ENCODE assay signal across 11 cellular contexts in genomic region chr6:132490024-132490423, GRCh38. TPM values are rescaled to one million over a fixed set of nuclear protein-coding genes. Genes with fewer than 3 reads are reported as not detected.
DNase-seq lines count a peak whose midpoint lies in the region; ATAC-seq and TF ChIP-seq lines count a peak whose summit lies in the region.
"Had no signal": no experiment of that assay in that cellular context is flagged by ENCODE, and none has a peak within 500 bp of the region (broad histone marks: within the 10 kb centered on the region; RNA-seq: fewer than 3 reads in every experiment).

No MANE protein-coding gene starts in this region.

- H3K9me3 Mint-ChIP-seq in CD4-positive, alpha-beta T cell: peaks cover 6% of the 10 kb centered on the region

- ATAC-seq in HG02588 (IDR thresholded peaks at IDR 0.05; ENCODE audit: unreplicated experiment): peak; percentile 37
- ATAC-seq in CD4-positive, alpha-beta T cell (ENCODE audit: poor library complexity): no peak
- ATAC-seq: SK-N-SH treated with all-trans-retinoic acid at 6 μM for 48 hours had no signal

- H3K9me3 ChIP-seq in ascending aorta (no peaks in the 10 kb centered on the region), osteoblast (ENCODE audit: low read depth, low read length) (no peaks in the 10 kb centered on the region), smooth muscle cell (replicated peaks; ENCODE audit: low read depth) (no peaks in the 10 kb centered on the region)
- H3K9me3 ChIP-seq in CD4-positive, alpha-beta T cell (ENCODE audit: control insufficient read depth, low read length): no peaks in the 10 kb centered on the region

- POLR2A ChIA-PET in CD4-positive, alpha-beta T cell (lab: Charles Lee): interaction anchor here (1.0 kb wide), 1 partner anchor 23 kb away, joined by 6 read pairs; the partner anchor contains the start of gene STX7

- H3K4me1 ChIP-seq in ascending aorta: peaks cover 8 to 28% of the 10 kb centered on the region in 2 donors
- H3K4me1 ChIP-seq in osteoblast (ENCODE audit: insufficient read depth, low read length): peaks cover 28% of the 10 kb centered on the region
- H3K4me1 ChIP-seq in smooth muscle cell (ENCODE audit: low read depth): no peaks in the 10 kb centered on the region

- H2AFZ ChIP-seq in osteoblast (ENCODE audit: low read length) (peak overlapping the region; percentile 49), smooth muscle cell (ENCODE audit: low read depth) (no peak overlapping the region)
- H2AFZ ChIP-seq: hepatocyte had no signal

- peaks cover 4% of the 10 kb centered on the region for H4K20me1 ChIP-seq in osteoblast (ENCODE audit: insufficient read depth, low read length)
- peaks cover 72% of the 10 kb centered on the region for H4K20me1 ChIP-seq in smooth muscle cell (ENCODE audit: low read depth)

- H3K27me3 ChIP-seq in ascending aorta (no peaks in the 10 kb centered on the region), osteoblast (ENCODE audit: insufficient read depth, low read length) (no peaks in the 10 kb centered on the region), smooth muscle cell (ENCODE audit: low read depth) (no peaks in the 10 kb centered on the region)
- H3K27me3 ChIP-seq in CD4-positive, alpha-beta T cell (ENCODE audit: control insufficient read depth, insufficient read depth, low read length): no peaks in the 10 kb centered on the region
- H3K27me3 ChIP-seq: hepatocyte had no signal

- DNase-seq in GM12865 (ENCODE audit: low read depth) (peak; percentile 64), ascending aorta (ENCODE audit: low spot score in 2 of 2) (peak in 1 of 2 donors; percentile 74), osteoblast (ENCODE audit: insufficient read length, low spot score, missing footprints) (peak; percentile 57), smooth muscle cell (lab: John Stamatoyannopoulos, UW; ENCODE audit: unreplicated experiment) (no peak), hepatic stellate cell (ENCODE audit: low spot score) (no peak), activated gamma-delta T cell (lab: John Stamatoyannopoulos, UW) (no peak)
- DNase-seq in CD4-positive, alpha-beta T cell: no peak

- 90% methylated on average over 6 of the region's 6 CpGs for WGBS in smooth muscle cell (ENCODE audit: low lambda C conversion rate)

- H3K79me2 ChIP-seq in osteoblast (ENCODE audit: insufficient read depth, low read length) (peaks cover 73% of the 10 kb centered on the region), smooth muscle cell (ENCODE audit: low read depth) (peaks cover 27% of the 10 kb centered on the region)

- H3K36me3 Mint-ChIP-seq in CD4-positive, alpha-beta T cell (ENCODE audit: low read depth): peaks cover 20% of the 10 kb centered on the region

- no peak for TF ChIP-seq CTCF in GM12865 (IDR thresholded peaks at IDR 0.05; ENCODE audit: insufficient read depth, low read depth, low read length, missing control alignments)
- TF ChIP-seq CTCF in ascending aorta (IDR thresholded peaks at IDR 0.05): no peak
- TF ChIP-seq CTCF in osteoblast (IDR thresholded peaks at IDR 0.05; ENCODE audit: extremely low read depth, low read depth, low read length): no peak
- no peak for TF ChIP-seq CTCF in CD4-positive, alpha-beta T cell (IDR thresholded peaks at IDR 0.05)
- TF ChIP-seq CTCF in smooth muscle cell (IDR thresholded peaks at IDR 0.05; ENCODE audit: borderline replicate concordance, insufficient read depth, poor library complexity, severe bottlenecking): no peak

- CTCF ChIA-PET in CD4-positive, alpha-beta T cell (lab: Charles Lee): interaction anchor here (2.8 kb wide), 1 partner anchor 210 kb away, joined by 19 read pairs; no protein-coding TSS in a partner anchor

- no peaks in the 10 kb centered on the region for H3F3A ChIP-seq in smooth muscle cell (ENCODE audit: low read depth)

- no peak overlapping the region for H3K27ac Mint-ChIP-seq in CD4-positive, alpha-beta T cell
- H3K27ac Mint-ChIP-seq: activated naive CD8-positive, alpha-beta T cell had no signal

- H3K27me3 Mint-ChIP-seq in CD4-positive, alpha-beta T cell: no peaks in the 10 kb centered on the region
- H3K27me3 Mint-ChIP-seq: activated naive CD8-positive, alpha-beta T cell had no signal

- no peak overlapping the region for H3K9ac ChIP-seq in smooth muscle cell (ENCODE audit: low read depth)

- H3K4me2 ChIP-seq in osteoblast (ENCODE audit: insufficient read depth, low read length) (peak overlapping the region; percentile 68), smooth muscle cell (no peak overlapping the region)
- H3K4me2 ChIP-seq: hepatocyte had no signal

- H3K27ac ChIP-seq in ascending aorta (peak overlapping the region; percentile 70 to 77), osteoblast (ENCODE audit: low read depth, low read length) (peak overlapping the region; percentile 78), smooth muscle cell (ENCODE audit: low read depth) (no peak overlapping the region)
- no peak overlapping the region for H3K27ac ChIP-seq in CD4-positive, alpha-beta T cell (ENCODE audit: low read depth, low read length)
- H3K27ac ChIP-seq: hepatocyte had no signal

- intact Hi-C loops in ascending aorta (cut with DNase I): loop anchor here (2.0 to 10.0 kb wide), 2 partner anchors 23 to 865 kb away; partner anchors contain the start of genes MED23 and STX7
- intact Hi-C loops in CD4-positive, alpha-beta T cell (cut with DNase I, micrococcal nuclease): no loop called here

- peaks cover 26% of the 10 kb centered on the region for H3K4me1 Mint-ChIP-seq in CD4-positive, alpha-beta T cell (ENCODE audit: low read depth)

- no peak overlapping the region for H3K4me3 Mint-ChIP-seq in CD4-positive, alpha-beta T cell
- H3K4me3 Mint-ChIP-seq: activated naive CD8-positive, alpha-beta T cell had no signal

- H3K4me3 ChIP-seq in GM12865 (ENCODE audit: low read depth, low read length) (peak overlapping the region; percentile 57), ascending aorta (peak overlapping the region in 1 of 2 donors; percentile 43), osteoblast (ENCODE audit: insufficient read depth, low read length) (peak overlapping the region; percentile 35), smooth muscle cell (no peak overlapping the region)
- H3K4me3 ChIP-seq: hepatocyte had no signal

- no peaks in the 10 kb centered on the region for H3K36me3 ChIP-seq in ascending aorta
- no peaks in the 10 kb centered on the region for H3K36me3 ChIP-seq in osteoblast (ENCODE audit: insufficient read depth, low read length)
- peaks cover 6% of the 10 kb centered on the region for H3K36me3 ChIP-seq in smooth muscle cell (ENCODE audit: low read depth)

RNA-seq across cellular contexts. Expression of gene STX7, which starts 22.9 kb away (rescaled TPM):
- total RNA-seq in ascending aorta (18.3 TPM), osteoblast (41.5 and 43.8 TPM in 2 replicates), smooth muscle cell (25.6 and 27.4 TPM in 2 replicates)
- total RNA-seq in CD4-positive, alpha-beta T cell: 1 to 10 TPM; 4.3 to 5.9 TPM
- 22.0 and 26.0 TPM in 2 replicates for polyA plus RNA-seq in smooth muscle cell

RNA-seq across cellular contexts. Expression of gene TAAR9, which starts 48.1 kb away (rescaled TPM):
- total RNA-seq in ascending aorta (not detected), osteoblast (not detected in 2 replicates), smooth muscle cell (not detected in 2 replicates)
- total RNA-seq in CD4-positive, alpha-beta T cell: not detected
- polyA plus RNA-seq in smooth muscle cell: not detected in 2 replicates
- total RNA-seq: hepatocyte had no signal
- polyA plus RNA-seq: hepatocyte had no signal

Comparison
In these comparisons a context has a peak if more than half of its experiments do, and no peak if none do; other contexts are left out.
1. DNase-seq: peak in GM12865 (single experiment) and osteoblast (single experiment); none in CD4-positive, alpha-beta T cell (0 of 10), smooth muscle cell (single experiment), hepatic stellate cell (single experiment) and activated gamma-delta T cell (single experiment).
2. H3K27ac ChIP-seq: peak in ascending aorta (2 of 2) and osteoblast (single experiment); none in CD4-positive, alpha-beta T cell (single experiment) and smooth muscle cell (single experiment).